8 cellular contexts compared by ENCODE assay signal in the genomic region with DNA sequence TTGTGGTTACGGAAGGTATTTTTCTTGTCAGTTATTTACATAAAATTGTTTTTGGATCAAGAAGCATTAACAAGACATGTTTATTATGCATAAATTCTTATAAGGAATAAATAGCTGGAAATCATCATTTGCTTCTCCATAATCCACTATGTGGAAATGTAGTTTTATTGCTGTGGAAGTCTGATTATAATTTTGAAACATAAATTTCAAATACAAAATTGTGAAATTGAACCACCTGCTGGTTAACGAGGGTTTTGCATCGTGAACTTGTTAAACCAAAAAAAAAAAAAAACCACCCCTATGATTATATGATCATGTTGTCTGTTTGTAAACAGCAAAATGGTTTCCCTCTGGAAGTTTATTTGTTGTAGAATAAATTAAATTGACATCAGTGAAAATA. TPM values are rescaled to one million over a fixed set of nuclear protein-coding genes. Genes with fewer than 3 reads are reported as not detected.
DNase-seq lines count a peak whose midpoint lies in the region; TF ChIP-seq lines count a peak whose summit lies in the region.

No MANE protein-coding gene starts in this region.

- H3K36me3 Mint-ChIP-seq in osteocyte (ENCODE audit: unreplicated experiment) = peaks cover 32% of the 10 kb centered on the region

- TF ChIP-seq CTCF in osteocyte (IDR thresholded peaks at IDR 0.05) = peak; percentile 62

- no peaks in the 10 kb centered on the region for H3K4me1 Mint-ChIP-seq in osteocyte (ENCODE audit: unreplicated experiment)

- no peak overlapping the region for H3K4me3 Mint-ChIP-seq in osteocyte (ENCODE audit: unreplicated experiment)

- no peaks in the 10 kb centered on the region for H3K27me3 Mint-ChIP-seq in osteocyte (ENCODE audit: unreplicated experiment)

- H3K9me3 Mint-ChIP-seq in osteocyte (ENCODE audit: unreplicated experiment) = no peaks in the 10 kb centered on the region

- no peak overlapping the region for H3K27ac Mint-ChIP-seq in osteocyte (ENCODE audit: unreplicated experiment)

- peak; percentile 57 for DNase-seq in DMS53 (lab: John Stamatoyannopoulos, UW)
- DNase-seq in DMS53 treated with DMSO at 0.1 percent for 48 hours (lab: John Stamatoyannopoulos, UW; ENCODE audit: unreplicated experiment) = no peak
- peak; percentile 4 for DNase-seq in LHCN-M2 (ENCODE audit: low read depth)
- DNase-seq in dermis microvascular lymphatic vessel endothelial cell (ENCODE audit: low read depth in 2 of 2) = peak; percentile 32 to 36
- DNase-seq in osteocyte (ENCODE audit: extremely low spot score, unreplicated experiment) = no peak
- no peak for DNase-seq in NCI-H1930 (lab: John Stamatoyannopoulos, UW)
- no peak for DNase-seq in NCI-H446 (lab: John Stamatoyannopoulos, UW)
- no peak for DNase-seq in T1000 (lab: John Stamatoyannopoulos, UW)

RNA-seq across cellular contexts. Expression of gene ABRAXAS2, which starts 25.9 kb away (rescaled TPM):
- total RNA-seq in LHCN-M2 (2014; rRNA removed) (16.1 and 18.0 TPM in 2 replicates), dermis microvascular lymphatic vessel endothelial cell (10.0 and 10.1 TPM in 2 replicates), osteocyte (13.9 and 15.4 TPM in 2 replicates)
- 5.9 TPM for polyA plus RNA-seq in LHCN-M2 (2012)

RNA-seq across cellular contexts. Expression of gene EEF1AKMT2, which starts 35.8 kb away (rescaled TPM):
- total RNA-seq in LHCN-M2 (2014; rRNA removed) (27.6 and 37.1 TPM in 2 replicates), dermis microvascular lymphatic vessel endothelial cell (11.1 and 11.6 TPM in 2 replicates), osteocyte (21.9 and 22.0 TPM in 2 replicates)
- 10.0 TPM for polyA plus RNA-seq in LHCN-M2 (2012)

Comparison
In these comparisons a context has a peak if more than half of its experiments do, and no peak if none do; other contexts are left out.
1. DNase-seq: peak in DMS53 (single experiment), LHCN-M2 (single experiment) and dermis microvascular lymphatic vessel endothelial cell (2 of 2); none in DMS53 treated with DMSO at 0.1 percent for 48 hours (single experiment), osteocyte (single experiment), NCI-H1930 (0 of 2), NCI-H446 (0 of 2) and T1000 (single experiment).